In genomic region chr6:44636576-44637248, GRCh38 we compare ENCODE assay signal across 18 cellular contexts.
"Had no signal": no experiment of that assay in that cellular context is flagged by ENCODE, and none has a peak within 500 bp of the region (broad histone marks: within the 10 kb centered on the region; RNA-seq: fewer than 3 reads in every experiment).

No MANE protein-coding gene starts in this region.

- H3K36me3 ChIP-seq: esophagus squamous epithelium, gastroesophageal sphincter, left ventricle myocardium inferior, right lobe of liver, vagina had no signal

- ATAC-seq: activated naive CD8-positive, alpha-beta T cell treated with anti-CD3 and anti-CD28 coated beads, Interleukin-2, amount 50 U/mL, for 24 hours; body of pancreas; gastroesophageal sphincter; right lobe of liver; stimulated activated naive CD8-positive, alpha-beta T cell treated with anti-CD3 and anti-CD28 coated beads, Interleukin-15, Interleukin-2, amounts not matched to agents 100 U/mL and 50 U/mL, for 24 hours had no signal

- DNase-seq: activated CD4-positive, alpha-beta memory T cell treated with anti-CD3 and anti-CD28 coated beads for 36 hours; activated CD4-positive, alpha-beta T cell treated with anti-CD3 and anti-CD28 coated beads, Interleukin-2, amount 10 ng/mL, durations not matched to agents 24 days and 14 days; activated CD4-positive, CD25-positive, alpha-beta regulatory T cell treated with anti-CD3 and anti-CD28 coated beads, Interleukin-2, amount 50 U/mL, for 72 hours; activated CD8-positive, alpha-beta memory T cell treated with anti-CD3 and anti-CD28 coated beads, Interleukin-2, amount 50 U/mL, for 4 hours; activated naive CD8-positive, alpha-beta T cell treated with anti-CD3 and anti-CD28 coated beads, Interleukin-2, amount 50 U/mL, for 24 hours; activated T-cell treated with anti-CD3 and anti-CD28 coated beads, Interleukin-2, amount 50 U/mL, for 1 hour; body of pancreas; esophagus squamous epithelium; islet precursor cell; left ventricle myocardium inferior; right lobe of liver; stimulated activated CD4-positive, alpha-beta T cell treated with anti-CD3 and anti-CD28 coated beads, Interleukin-4, amount 100 ng/mL, for 1 hour; stimulated activated naive CD8-positive, alpha-beta T cell treated with anti-CD3 and anti-CD28 coated beads, Interleukin-15, Interleukin-2, amounts not matched to agents 100 U/mL and 50 U/mL, for 24 hours; T-helper 2 cell; testis had no signal

- H3K4me1 ChIP-seq: body of pancreas, esophagus squamous epithelium, gastroesophageal sphincter, left ventricle myocardium inferior, right lobe of liver, testis, vagina had no signal

- H3K9me3 ChIP-seq: body of pancreas, esophagus squamous epithelium, gastroesophageal sphincter, left ventricle myocardium inferior, right lobe of liver, testis, vagina had no signal

- H3K4me3 ChIP-seq: body of pancreas, esophagus squamous epithelium, gastroesophageal sphincter, hepatocyte, left ventricle myocardium inferior, right lobe of liver, testis, vagina had no signal

- H3K27me3 ChIP-seq: body of pancreas, hepatocyte, right lobe of liver, testis, vagina had no signal

- H3K27ac ChIP-seq: body of pancreas, esophagus squamous epithelium, gastroesophageal sphincter, hepatocyte, left ventricle myocardium inferior, right lobe of liver, testis, vagina had no signal
